In genomic region chr5:181223041-181223728, GRCh38 we compare ENCODE assay signal across 1 cellular context.
TF ChIP-seq lines count a peak whose summit lies in the region.

Gene TRIM41 (plus strand): TSS chr5:181223281. CDS start chr5:181224000, 719 bp downstream.

TF ChIP-seq in HepG2, 621 proteins besides CTCF, POLR2A, EP300 and RAD21 (continued from another document and continues in another):
- TF ChIP-seq E2F2 (CRISPR knock-in tag; IDR thresholded peaks at IDR 0.05; ENCODE audit: borderline replicate concordance) (no peak), ZNF460 (CRISPR knock-in tag; IDR thresholded peaks at IDR 0.05; ENCODE audit: borderline replicate concordance) (no peak), ZNF816 (CRISPR knock-in tag; IDR thresholded peaks at IDR 0.05; ENCODE audit: borderline replicate concordance) (peak; percentile 52; the same call in 1 of the 2 replicates), KDM5A (IDR thresholded peaks at IDR 0.05; ENCODE audit: borderline replicate concordance, low read length) (peak; percentile 95), TMF1 (CRISPR knock-in tag; IDR thresholded peaks at IDR 0.05; ENCODE audit: low read depth) (0 out of 2 replicates have a peak, but pooled peaks have one; percentile 74), ZMYM2 (CRISPR knock-in tag; IDR thresholded peaks at IDR 0.05) (0 out of 2 replicates have a peak, but pooled peaks have one; percentile 9), NFYB (CRISPR knock-in tag; IDR thresholded peaks at IDR 0.05) (no peak), ZNF354B (CRISPR knock-in tag; IDR thresholded peaks at IDR 0.05) (no peak), ZNF629 (CRISPR knock-in tag; conservative IDR thresholded peaks at IDR 0.05) (0 out of 2 replicates have a peak, but pooled peaks have one; percentile 3), ZBTB38 (CRISPR knock-in tag; IDR thresholded peaks at IDR 0.05) (peak; percentile 34; the same call in 1 of the 2 replicates), ZNF782 (CRISPR knock-in tag; IDR thresholded peaks at IDR 0.05; ENCODE audit: borderline replicate concordance) (peak; percentile 36; the same call in 1 of the 2 replicates), SP5 (CRISPR knock-in tag; IDR thresholded peaks at IDR 0.05; ENCODE audit: borderline replicate concordance, low read depth) (peak; percentile 44), FOXA3 (CRISPR knock-in tag; IDR thresholded peaks at IDR 0.05) (peak; percentile 59), ZNF121 (CRISPR knock-in tag; IDR thresholded peaks at IDR 0.05) (no peak), ZBTB34 (CRISPR knock-in tag; IDR thresholded peaks at IDR 0.05) (peak; percentile 62; the same call in 1 of the 2 replicates), ATF1 (CRISPR knock-in tag; IDR thresholded peaks at IDR 0.05) (peak; percentile 84), ZNF24 (IDR thresholded peaks at IDR 0.05) (no peak), NCOA1 (CRISPR knock-in tag; IDR thresholded peaks at IDR 0.05) (no peak), ZNF792 (CRISPR knock-in tag; IDR thresholded peaks at IDR 0.05) (0 out of 2 replicates have a peak, but pooled peaks have one; percentile 14), WIZ (CRISPR knock-in tag; IDR thresholded peaks at IDR 0.05) (no peak; the same call in 1 of the 2 replicates), RNF2 (conservative IDR thresholded peaks at IDR 0.05; ENCODE audit: low read depth) (no peak), ATRX (CRISPR knock-in tag; IDR thresholded peaks at IDR 0.05; ENCODE audit: borderline replicate concordance) (no peak), PHF8 (CRISPR knock-in tag; IDR thresholded peaks at IDR 0.05) (peak; percentile 81), MAFF (IDR thresholded peaks at IDR 0.05; ENCODE audit: low read depth, low read length) (no peak), TERF1 (CRISPR knock-in tag; IDR thresholded peaks at IDR 0.05) (no peak), ZGPAT (CRISPR knock-in tag; IDR thresholded peaks at IDR 0.05) (peak; percentile 94), PTBP1 (IDR thresholded peaks at IDR 0.05; ENCODE audit: low read depth, low read length, poor library complexity, severe bottlenecking) (no peak), KLF16 (CRISPR knock-in tag; IDR thresholded peaks at IDR 0.05) (peak; percentile 38 to 88; a peak in 2 of 4 replicates), ZBTB7A (CRISPR knock-in tag; IDR thresholded peaks at IDR 0.05) (no peak), STAT6 (CRISPR knock-in tag; IDR thresholded peaks at IDR 0.05; ENCODE audit: borderline replicate concordance) (peak; percentile 92; the same call in 1 of the 2 replicates), YEATS2 (CRISPR knock-in tag; IDR thresholded peaks at IDR 0.05; ENCODE audit: borderline replicate concordance) (peak; percentile 96), ZNF784 (CRISPR knock-in tag; IDR thresholded peaks at IDR 0.05; ENCODE audit: borderline replicate concordance) (no peak; the same call in 1 of the 2 replicates), NONO (IDR thresholded peaks at IDR 0.05) (no peak), NONO (CRISPR knock-in tag; conservative IDR thresholded peaks at IDR 0.05) (peak; percentile 83), PCBP1 (IDR thresholded peaks at IDR 0.05; ENCODE audit: borderline replicate concordance, low read depth, low read length) (peak; percentile 67), SP2 (CRISPR knock-in tag; IDR thresholded peaks at IDR 0.05) (peak; percentile 88), GMEB2 (CRISPR knock-in tag; IDR thresholded peaks at IDR 0.05; ENCODE audit: low read depth) (no peak), PRPF4 (IDR thresholded peaks at IDR 0.05; ENCODE audit: low read depth, low read length, poor library complexity, severe bottlenecking) (no peak), ZNF563 (CRISPR knock-in tag; IDR thresholded peaks at IDR 0.05) (no peak; the same call in 1 of the 2 replicates), ZNF7 (CRISPR knock-in tag; IDR thresholded peaks at IDR 0.05) (no peak), ZNF589 (CRISPR knock-in tag; conservative IDR thresholded peaks at IDR 0.05) (no peak; the same call in 1 of the 2 replicates), ERF (CRISPR knock-in tag; IDR thresholded peaks at IDR 0.05) (peak; percentile 51; the same call in 1 of the 2 replicates), ZBTB46 (CRISPR knock-in tag; IDR thresholded peaks at IDR 0.05; ENCODE audit: borderline replicate concordance) (no peak), CEBPB (IDR thresholded peaks at IDR 0.05; ENCODE audit: borderline replicate concordance, low read depth, low read length) (no peak), SRSF9 (IDR thresholded peaks at IDR 0.05; ENCODE audit: borderline replicate concordance, insufficient read depth, low read depth, low read length, poor library complexity, severe bottlenecking) (no peak), PRDM4 (CRISPR knock-in tag; IDR thresholded peaks at IDR 0.05; ENCODE audit: borderline replicate concordance) (no peak), CENPT (CRISPR knock-in tag; IDR thresholded peaks at IDR 0.05; ENCODE audit: low read depth) (no peak; the same call in 1 of the 2 replicates), SMARCC2 (IDR thresholded peaks at IDR 0.05) (no peak), FOXP1 (IDR thresholded peaks at IDR 0.05) (no peak), FOXP1 (CRISPR knock-in tag; IDR thresholded peaks at IDR 0.05) (peak; percentile 27; the same call in 1 of the 2 replicates), ETV5 (CRISPR knock-in tag; IDR thresholded peaks at IDR 0.05; ENCODE audit: borderline replicate concordance) (peak; percentile 78), ZBTB33 (CRISPR knock-in tag; IDR thresholded peaks at IDR 0.05) (no peak), ZNF614 (CRISPR knock-in tag; IDR thresholded peaks at IDR 0.05; ENCODE audit: borderline replicate concordance) (peak; percentile 21; the same call in 1 of the 2 replicates)
